Comparison of ENCODE assay signal across 14 cellular contexts in the genomic region with DNA sequence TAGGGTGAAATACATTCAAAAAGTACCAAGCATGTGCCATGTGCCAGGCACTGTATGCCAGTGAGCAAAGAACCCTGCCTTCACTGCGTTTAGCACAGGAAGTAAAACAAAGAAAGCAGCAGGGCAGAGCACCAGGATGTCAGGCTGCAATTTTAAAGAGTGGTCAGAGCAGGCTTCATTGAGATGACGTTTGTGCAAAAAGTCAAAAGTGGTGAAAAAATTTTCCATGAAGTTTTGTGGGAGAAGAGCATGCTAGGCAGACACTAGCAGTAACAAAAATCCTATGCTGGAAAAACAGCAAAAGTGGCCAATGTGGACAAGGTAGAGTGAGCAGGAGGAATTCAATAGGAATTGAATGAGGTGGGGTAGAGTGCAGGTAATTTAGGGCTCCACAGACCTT. TPM values are rescaled to one million over a fixed set of nuclear protein-coding genes. Genes with fewer than 3 reads are reported as not detected.
DNase-seq lines count a peak whose midpoint lies in the region; ATAC-seq and TF ChIP-seq lines count a peak whose summit lies in the region.
"Had no signal": no experiment of that assay in that cellular context is flagged by ENCODE, and none has a peak within 500 bp of the region (broad histone marks: within the 10 kb centered on the region; RNA-seq: fewer than 3 reads in every experiment).

No MANE protein-coding gene starts in this region.

- ATAC-seq in activated T-helper 17 cell treated with anti-CD3 and anti-CD28 coated beads, Interleukin-2, amount 50 U/mL, for 72 hours (replicated peaks), result no peak
- ATAC-seq in GM18861 (IDR thresholded peaks at IDR 0.05; ENCODE audit: unreplicated experiment) (no peak), left lobe of liver (no peak), HG02840 (IDR thresholded peaks at IDR 0.05; ENCODE audit: low FRiP score, unreplicated experiment) (no peak)
- ATAC-seq: Panc1; stimulated activated naive CD8-positive, alpha-beta T cell treated with anti-CD3 and anti-CD28 coated beads, Interleukin-15, amount 100 ng/mL, for 72 hours had no signal

- peak overlapping the region; percentile 9 for H3K27ac Mint-ChIP-seq in activated T-helper 17 cell treated with anti-CD3 and anti-CD28 coated beads, Interleukin-2, amount 50 U/mL, for 72 hours
- peak overlapping the region; percentile 22 for H3K27ac Mint-ChIP-seq in mesothelial cell of epicardium

- H3K36me3 Mint-ChIP-seq in activated T-helper 17 cell treated with anti-CD3 and anti-CD28 coated beads, Interleukin-2, amount 50 U/mL, for 72 hours (ENCODE audit: low read depth), result peaks cover 82% of the 10 kb centered on the region
- H3K36me3 Mint-ChIP-seq in mesothelial cell of epicardium, result peaks cover 34% of the 10 kb centered on the region

- H3K4me1 Mint-ChIP-seq in activated T-helper 17 cell treated with anti-CD3 and anti-CD28 coated beads, Interleukin-2, amount 50 U/mL, for 72 hours, result peaks cover 15% of the 10 kb centered on the region
- H3K4me1 Mint-ChIP-seq in mesothelial cell of epicardium, result no peaks in the 10 kb centered on the region

- no peaks in the 10 kb centered on the region for H3K9me3 Mint-ChIP-seq in activated T-helper 17 cell treated with anti-CD3 and anti-CD28 coated beads, Interleukin-2, amount 50 U/mL, for 72 hours
- H3K9me3 Mint-ChIP-seq in mesothelial cell of epicardium, result no peaks in the 10 kb centered on the region
- H3K9me3 Mint-ChIP-seq: stimulated activated naive CD8-positive, alpha-beta T cell treated with anti-CD3 and anti-CD28 coated beads, Interleukin-15, amount 100 ng/mL, for 72 hours had no signal

- no peak for TF ChIP-seq CTCF in mesothelial cell of epicardium (IDR thresholded peaks at IDR 0.05; ENCODE audit: unreplicated experiment)

- in situ Hi-C loops in ACHN (cut with HindIII; ENCODE audit: low pct_ligation_motif_present, low pct_unique_long_range_greater_than_20kb, low sequenced_read_pairs), result no loop called here
- in situ Hi-C loops in Caki2 (cut with HindIII; ENCODE audit: low pct_unique_long_range_greater_than_20kb, low sequenced_read_pairs), result no loop called here

- H3K4me3 Mint-ChIP-seq in activated T-helper 17 cell treated with anti-CD3 and anti-CD28 coated beads, Interleukin-2, amount 50 U/mL, for 72 hours, result no peak overlapping the region
- no peak overlapping the region for H3K4me3 Mint-ChIP-seq in mesothelial cell of epicardium
- H3K4me3 Mint-ChIP-seq: stimulated activated naive CD8-positive, alpha-beta T cell treated with anti-CD3 and anti-CD28 coated beads, Interleukin-15, amount 100 ng/mL, for 72 hours had no signal

- H3K27me3 Mint-ChIP-seq in activated T-helper 17 cell treated with anti-CD3 and anti-CD28 coated beads, Interleukin-2, amount 50 U/mL, for 72 hours, result no peaks in the 10 kb centered on the region
- H3K27me3 Mint-ChIP-seq in mesothelial cell of epicardium (ENCODE audit: low read depth), result no peaks in the 10 kb centered on the region
- H3K27me3 Mint-ChIP-seq: stimulated activated naive CD8-positive, alpha-beta T cell treated with anti-CD3 and anti-CD28 coated beads, Interleukin-15, amount 100 ng/mL, for 72 hours had no signal

- peak; percentile 6 for DNase-seq in ACHN
- DNase-seq in Caki2 (ENCODE audit: low read depth), result peak; percentile 65
- DNase-seq in mesothelial cell of epicardium (ENCODE audit: low spot score in 2 of 2, unreplicated experiment in 2 of 2), result no peak
- no peak for DNase-seq in left lobe of liver (ENCODE audit: low spot score)
- DNase-seq in effector CD8-positive, alpha-beta T cell (lab: John Stamatoyannopoulos, UW), result no peak
- DNase-seq: anterior cingulate cortex; BE2C; NCI-H1694; sigmoid colon; stimulated activated naive CD8-positive, alpha-beta T cell treated with anti-CD3 and anti-CD28 coated beads, Interleukin-15, amount 100 ng/mL, for 72 hours had no signal

RNA-seq across cellular contexts. Expression of gene AKIRIN2, which starts 31.3 kb away (rescaled TPM):
- total RNA-seq in Caki2 (2014; rRNA removed; shearing (Covaris generic); ENCODE audit: low replicate concordance), result 18.7 and 36.8 TPM in 2 replicates
- total RNA-seq in activated T-helper 17 cell treated with anti-CD3 and anti-CD28 coated beads, Interleukin-2, amount 50 U/mL, for 72 hours, result 10 to 100 TPM; 80.5 to 82.2 TPM
- total RNA-seq in mesothelial cell of epicardium, result 84.1 to 88.1 TPM (median 84.7 TPM) in 3 replicates
- total RNA-seq in left lobe of liver, result 16.6 TPM

Comparison
In these comparisons a context has a peak if more than half of its experiments do, and no peak if none do; other contexts are left out.
1. DNase-seq: peak in ACHN (single experiment) and Caki2 (single experiment); none in mesothelial cell of epicardium (0 of 2), left lobe of liver (single experiment) and effector CD8-positive, alpha-beta T cell (single experiment).